ENCODE assay signal across 18 cellular contexts in the genomic region with DNA sequence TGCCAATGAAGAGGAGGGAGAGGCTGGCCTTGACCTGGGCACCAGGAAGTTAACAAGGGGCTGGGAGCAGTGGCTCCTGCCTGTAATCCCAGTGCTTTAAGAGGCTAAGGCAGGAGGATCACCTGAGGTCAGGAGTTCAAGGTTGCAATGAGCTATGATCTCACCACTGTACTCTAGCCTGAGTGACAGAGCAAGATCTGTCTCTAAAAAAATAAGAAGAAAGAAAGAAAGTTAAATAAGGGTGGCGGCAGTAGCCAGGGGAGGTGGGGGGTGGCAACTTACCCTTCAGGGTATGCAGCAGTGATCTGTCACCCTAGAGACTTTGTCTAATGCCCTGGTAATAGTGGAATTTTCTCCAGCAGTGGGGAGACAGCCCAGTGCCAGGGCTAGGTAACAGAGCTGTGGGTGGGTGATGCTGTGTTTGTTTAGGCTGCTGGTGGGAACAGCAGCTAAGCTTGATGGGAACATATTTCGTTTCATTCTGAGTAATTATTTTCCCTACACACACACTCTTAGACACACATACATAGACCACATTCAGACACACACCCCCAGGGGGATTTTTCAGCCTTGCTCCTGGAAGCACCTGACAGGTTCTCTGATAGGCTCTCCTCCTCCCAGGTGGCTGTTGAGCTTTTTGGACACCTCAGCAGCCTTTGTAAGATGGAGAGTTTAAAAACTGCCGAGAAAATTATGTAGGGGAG.
DNase-seq lines count a peak whose midpoint lies in the region; ATAC-seq and TF ChIP-seq lines count a peak whose summit lies in the region.
"Had no signal": no experiment of that assay in that cellular context is flagged by ENCODE, and none has a peak within 500 bp of the region (broad histone marks: within the 10 kb centered on the region; RNA-seq: fewer than 3 reads in every experiment).

No MANE protein-coding gene starts in this region.

- H3K27ac Mint-ChIP-seq in T-helper 2 cell treated with Interferon-gamma antibody and Interleukin-4, amounts not matched to agents 5 μg/mL and 100 μg/mL, for 36 hours: no peak overlapping the region
- H3K27ac Mint-ChIP-seq: dendritic cell treated with granulocyte-macrophage colony-stimulating factor and Interleukin-4, amounts not matched to agents 40 ng/mL and 50 ng/mL, for 4 days had no signal

- no peaks in the 10 kb centered on the region for H3K9me3 Mint-ChIP-seq in T-helper 2 cell treated with Interferon-gamma antibody and Interleukin-4, amounts not matched to agents 5 μg/mL and 100 μg/mL, for 36 hours
- H3K9me3 Mint-ChIP-seq: dendritic cell treated with granulocyte-macrophage colony-stimulating factor and Interleukin-4, amounts not matched to agents 40 ng/mL and 50 ng/mL, for 4 days had no signal

- no peaks in the 10 kb centered on the region for H3K4me1 Mint-ChIP-seq in T-helper 2 cell treated with Interferon-gamma antibody and Interleukin-4, amounts not matched to agents 5 μg/mL and 100 μg/mL, for 36 hours (ENCODE audit: low read depth)

- no peaks in the 10 kb centered on the region for H3K36me3 Mint-ChIP-seq in T-helper 2 cell treated with Interferon-gamma antibody and Interleukin-4, amounts not matched to agents 5 μg/mL and 100 μg/mL, for 36 hours (ENCODE audit: low read depth)

- in situ Hi-C loops in GM13976 (cut with MboI; ENCODE audit: low sequenced_read_pairs, unreplicated experiment): no loop called here

- H3K27me3 Mint-ChIP-seq in T-helper 2 cell treated with Interferon-gamma antibody and Interleukin-4, amounts not matched to agents 5 μg/mL and 100 μg/mL, for 36 hours (ENCODE audit: low read depth): peaks cover 11% of the 10 kb centered on the region

- ATAC-seq in HG02610 (IDR thresholded peaks at IDR 0.05; ENCODE audit: unreplicated experiment) (peak; percentile 76), GM21526 (IDR thresholded peaks at IDR 0.05; ENCODE audit: low FRiP score, unreplicated experiment) (no peak)
- ATAC-seq: psoas muscle had no signal

- no peak overlapping the region for H3K4me3 Mint-ChIP-seq in T-helper 2 cell treated with Interferon-gamma antibody and Interleukin-4, amounts not matched to agents 5 μg/mL and 100 μg/mL, for 36 hours
- H3K4me3 Mint-ChIP-seq: dendritic cell treated with granulocyte-macrophage colony-stimulating factor and Interleukin-4, amounts not matched to agents 40 ng/mL and 50 ng/mL, for 4 days had no signal

- TF ChIP-seq CTCF in GM10266 (IDR thresholded peaks at IDR 0.05; ENCODE audit: control insufficient read depth, insufficient read depth, low read depth, missing control alignments) (no peak), GM13976 (IDR thresholded peaks at IDR 0.05; ENCODE audit: borderline replicate concordance, control extremely low read depth, extremely low read depth, insufficient read depth, missing control alignments) (no peak)

- DNase-seq in GM10266 (ENCODE audit: extremely low spot score) (peak; percentile 48), GM13976 (ENCODE audit: low spot score) (peak; percentile 49), NCI-H526 treated with DMSO at 0.1 percent for 48 hours (lab: John Stamatoyannopoulos, UW) (peak; percentile 13), HUDEP-2 (lab: John Stamatoyannopoulos, UW; ENCODE audit: unreplicated experiment in 76 of 76) (no peak)
- no peak for DNase-seq in T-helper 2 cell treated with Interferon-gamma antibody and Interleukin-4, amounts not matched to agents 5 μg/mL and 100 μg/mL, for 36 hours (ENCODE audit: low spot score)
- DNase-seq: activated CD4-positive, alpha-beta T cell treated with anti-CD3 and anti-CD28 coated beads, Interleukin-2, amount 50 U/mL, for 4 hours; activated naive CD4-positive, alpha-beta T cell; activated T-cell treated with anti-CD3 and anti-CD28 coated beads, Interleukin-2, amount 50 U/mL, for 1 hour; aorta; caudate nucleus; NCI-H1436; psoas muscle; stimulated activated naive CD4-positive, alpha-beta T cell treated with Interleukin-2 at 50 U/mL for 16 hours; T-helper 2 cell; tibial artery had no signal

Comparison
In these comparisons a context has a peak if more than half of its experiments do, and no peak if none do; other contexts are left out.
1. DNase-seq: peak in GM10266 (single experiment), GM13976 (single experiment) and NCI-H526 treated with DMSO at 0.1 percent for 48 hours (single experiment); none in T-helper 2 cell treated with Interferon-gamma antibody and Interleukin-4, amounts not matched to agents 5 μg/mL and 100 μg/mL, for 36 hours (single experiment) and HUDEP-2 (0 of 76).